Comparison of ENCODE assay signal across 1 cellular context in the genomic region with DNA sequence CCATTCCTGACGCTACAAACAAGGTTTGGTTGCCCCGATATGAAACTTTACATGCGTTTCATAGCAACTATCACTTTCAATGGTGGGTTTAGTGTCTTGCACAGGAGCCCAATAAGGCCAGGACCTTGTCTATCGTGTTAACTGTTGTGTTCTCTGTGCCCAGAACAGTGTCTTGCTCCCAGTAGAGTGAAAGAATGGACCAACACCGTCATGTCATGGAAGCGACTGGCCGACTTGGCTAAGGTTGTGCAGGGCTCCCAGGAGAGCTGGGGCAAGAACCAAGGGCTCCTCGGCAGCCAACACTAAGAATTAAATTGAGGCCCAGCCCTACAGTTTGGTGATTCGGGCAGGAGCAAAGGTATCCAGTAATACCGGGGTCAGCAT.
TF ChIP-seq lines count a peak whose summit lies in the region.

No MANE protein-coding gene starts in this region.

TF ChIP-seq in WTC11, 78 proteins besides CTCF, POLR2A, EP300 and RAD21 (continued from another document):
- TF ChIP-seq, protein P1, sequence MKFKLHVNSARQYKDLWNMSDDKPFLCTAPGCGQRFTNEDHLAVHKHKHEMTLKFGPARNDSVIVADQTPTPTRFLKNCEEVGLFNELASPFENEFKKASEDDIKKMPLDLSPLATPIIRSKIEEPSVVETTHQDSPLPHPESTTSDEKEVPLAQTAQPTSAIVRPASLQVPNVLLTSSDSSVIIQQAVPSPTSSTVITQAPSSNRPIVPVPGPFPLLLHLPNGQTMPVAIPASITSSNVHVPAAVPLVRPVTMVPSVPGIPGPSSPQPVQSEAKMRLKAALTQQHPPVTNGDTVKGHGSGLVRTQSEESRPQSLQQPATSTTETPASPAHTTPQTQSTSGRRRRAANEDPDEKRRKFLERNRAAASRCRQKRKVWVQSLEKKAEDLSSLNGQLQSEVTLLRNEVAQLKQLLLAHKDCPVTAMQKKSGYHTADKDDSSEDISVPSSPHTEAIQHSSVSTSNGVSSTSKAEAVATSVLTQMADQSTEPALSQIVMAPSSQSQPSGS (CRISPR knock-in tag; IDR thresholded peaks at IDR 0.05; ENCODE audit: borderline replicate concordance, low read depth): no peak
